8 cellular contexts compared by ENCODE assay signal in genomic region chr1:223531742-223532341, GRCh38.
DNase-seq lines count a peak whose midpoint lies in the region; ATAC-seq, FAIRE-seq and TF ChIP-seq lines count a peak whose summit lies in the region.

No MANE protein-coding gene starts in this region.

- peak; percentile 78 for ATAC-seq in GM18867 (IDR thresholded peaks at IDR 0.05; ENCODE audit: unreplicated experiment)
- ATAC-seq in body of pancreas: no peak
- no peak for ATAC-seq in HG03442 (IDR thresholded peaks at IDR 0.05; ENCODE audit: unreplicated experiment)

- no peak overlapping the region for H3K9ac ChIP-seq in keratinocyte (ENCODE audit: control insufficient read depth, extremely low read depth, insufficient read depth, low read length)

- intact Hi-C loops in body of pancreas (cut with DNase I): no loop called here

- TF ChIP-seq CTCF in body of pancreas (IDR thresholded peaks at IDR 0.05) (peak; percentile 41 to 62 (median 55)), keratinocyte (optimal IDR thresholded peaks at IDR 0.05 in 1 of 3, IDR thresholded peaks at IDR 0.05 in 1 of 3, conservative IDR thresholded peaks at IDR 0.05 in 1 of 3; ENCODE audit: extremely low read depth in 1 of 3, insufficient read depth in 2 of 3, low read length in 3 of 3) (peak; percentile 86 to 93 (median 88))

- H3K9me1 ChIP-seq in keratinocyte (ENCODE audit: control insufficient read depth, extremely low read depth, insufficient read depth, low read length): no peaks in the 10 kb centered on the region

- no peak overlapping the region for H3K4me3 ChIP-seq in body of pancreas
- H3K4me3 ChIP-seq in keratinocyte (ENCODE audit: control insufficient read depth in 2 of 3, extremely low read depth in 1 of 3, insufficient read depth in 2 of 3, low read depth in 1 of 3, low read length in 3 of 3): no peak overlapping the region

- FAIRE-seq in keratinocyte (lab: Jason Lieb, UNC): peak; percentile 67

- 36% methylated on average over 11 of the region's 11 CpGs for WGBS in body of pancreas, 2 donors

- dilution Hi-C loops in keratinocyte (cut with MboI; ENCODE audit: extremely low pct_ligation_motif_present, low sequenced_read_pairs): no loop called here

- DNase-seq in AG20443 (ENCODE audit: low spot score) (peak; percentile 63), M059J (ENCODE audit: low read depth) (peak; percentile 56), SK-N-DZ (ENCODE audit: low spot score) (peak; percentile 7), body of pancreas (peak; percentile 61 to 80 (median 63)), keratinocyte (ENCODE audit: low read depth, low spot score) (no peak)
- DNase-seq in stimulated activated CD4-positive, alpha-beta T cell treated with anti-CD3 and anti-CD28 coated beads, Interleukin-4, amount 100 ng/mL, for 48 hours (ENCODE audit: low read depth in 2 of 2): peak; percentile 50 to 61

- H3K4me2 ChIP-seq in keratinocyte (ENCODE audit: control insufficient read depth, extremely low read depth, insufficient read depth, low read depth, low read length): no peak overlapping the region

- no peaks in the 10 kb centered on the region for H3K36me3 ChIP-seq in body of pancreas (replicated peaks in 1 of 2; ENCODE audit: insufficient read depth in 1 of 2, low read depth in 2 of 2)
- H3K36me3 ChIP-seq in keratinocyte (ENCODE audit: control insufficient read depth in 2 of 2, extremely low read depth in 1 of 2, insufficient read depth in 2 of 2, low read length in 2 of 2): no peaks in the 10 kb centered on the region

- H4K20me1 ChIP-seq in keratinocyte (ENCODE audit: control insufficient read depth, extremely low read depth, insufficient read depth, low read length): no peaks in the 10 kb centered on the region

- H3K27me3 ChIP-seq in body of pancreas (no peaks in the 10 kb centered on the region), keratinocyte (ENCODE audit: control insufficient read depth, extremely low read depth, insufficient read depth, low read length) (no peaks in the 10 kb centered on the region)

- H3K9me3 ChIP-seq in body of pancreas: no peaks in the 10 kb centered on the region
- no peaks in the 10 kb centered on the region for H3K9me3 ChIP-seq in keratinocyte (ENCODE audit: control insufficient read depth, low read depth, low read length)

- no peak overlapping the region for H2AFZ ChIP-seq in keratinocyte (ENCODE audit: control insufficient read depth, low read length)

- no peaks in the 10 kb centered on the region for H3K79me2 ChIP-seq in keratinocyte (ENCODE audit: control insufficient read depth, insufficient read depth, low read length)

- no peak for TF ChIP-seq POLR2A in body of pancreas (IDR thresholded peaks at IDR 0.05)

- H3K27ac ChIP-seq in body of pancreas: no peak overlapping the region
- H3K27ac ChIP-seq in keratinocyte (ENCODE audit: control insufficient read depth, insufficient read depth, low read length): no peak overlapping the region

- no peaks in the 10 kb centered on the region for H3K4me1 ChIP-seq in body of pancreas
- no peaks in the 10 kb centered on the region for H3K4me1 ChIP-seq in keratinocyte (ENCODE audit: control insufficient read depth, extremely low read depth, insufficient read depth, low read length)
